25 cellular contexts compared by ENCODE assay signal in the genomic region with DNA sequence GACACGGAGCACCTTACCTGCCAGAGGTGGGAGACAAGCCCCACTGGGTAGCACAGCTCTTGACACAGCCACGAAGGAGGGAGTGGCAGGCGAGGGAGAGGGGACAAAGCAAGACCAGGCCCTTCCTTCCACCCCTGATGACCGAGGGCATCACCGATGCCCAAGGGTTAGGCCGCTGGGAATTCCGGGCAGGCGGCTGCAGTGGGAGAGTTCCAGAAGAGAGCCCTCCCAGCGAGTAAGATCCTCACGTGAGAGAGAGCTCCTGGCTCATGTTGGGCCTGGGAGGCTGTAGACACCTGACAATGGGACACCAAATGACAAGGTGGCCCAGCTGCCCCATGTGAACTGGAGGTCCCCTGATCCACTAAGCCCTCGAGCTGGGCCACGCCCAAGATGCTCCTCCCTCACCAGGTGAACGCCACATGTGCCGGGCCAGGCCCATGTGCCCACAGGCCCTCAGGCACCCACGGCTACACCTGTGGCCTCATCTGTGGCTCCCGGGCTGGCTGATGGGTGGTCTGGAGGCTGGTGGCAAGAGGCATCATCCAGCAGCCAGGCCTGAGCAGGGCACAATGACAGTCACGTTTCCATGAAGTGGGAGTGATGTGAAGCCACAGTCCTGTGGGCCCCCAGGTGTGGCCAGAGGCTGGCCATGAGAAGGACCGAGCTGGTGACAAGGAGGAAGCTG. TPM values are rescaled to one million over a fixed set of nuclear protein-coding genes. Genes with fewer than 3 reads are reported as not detected.
DNase-seq lines count a peak whose midpoint lies in the region; ATAC-seq and TF ChIP-seq lines count a peak whose summit lies in the region.
"Had no signal": no experiment of that assay in that cellular context is flagged by ENCODE, and none has a peak within 500 bp of the region (broad histone marks: within the 10 kb centered on the region; RNA-seq: fewer than 3 reads in every experiment).

No MANE protein-coding gene starts in this region.

- ATAC-seq in Right ventricle myocardium inferior (no peak), Right ventricle myocardium superior (ENCODE audit: poor library complexity) (no peak), RWPE2 (ENCODE audit: low read depth) (no peak), upper lobe of right lung (no peak)
- ATAC-seq: activated T-cell treated with anti-CD3 and anti-CD28 coated beads, Interleukin-2, amount 50 U/mL, for 4 hours; CD8-positive, alpha-beta T cell; left ventricle myocardium superior; T-cell had no signal

- H3K27me3 ChIP-seq in RWPE2 (ENCODE audit: insufficient read depth, poor library complexity, severe bottlenecking) (peaks cover 56% of the 10 kb centered on the region), upper lobe of right lung (peaks cover 30% of the 10 kb centered on the region)
- H3K27me3 ChIP-seq: uterus had no signal

- DNase-seq in Right ventricle myocardium inferior (ENCODE audit: missing footprints) (peak; percentile 42), Right ventricle myocardium superior (no peak), RWPE2 (ENCODE audit: low spot score) (peak; percentile 66), mesenteric fat pad (ENCODE audit: low spot score) (peak; percentile 81), upper lobe of right lung (peak; percentile 57), pons (ENCODE audit: low spot score) (no peak), HuH-7.5 (ENCODE audit: low spot score) (no peak)
- DNase-seq: ACHN; activated naive CD4-positive, alpha-beta T cell treated with Interleukin-2 at 50 U/mL for 16 hours; activated T-cell treated with anti-CD3 and anti-CD28 coated beads, Interleukin-2, amount 50 U/mL, for 4 hours; amygdala; CD8-positive, alpha-beta T cell; effector CD4-positive, alpha-beta T cell; EL; GOT3; hypothalamus; left ventricle myocardium superior; NCI-H2107; stimulated activated naive CD4-positive, alpha-beta T cell; T-cell had no signal

- H3K27ac ChIP-seq in RWPE2 (ENCODE audit: poor library complexity, severe bottlenecking) (no peak overlapping the region), upper lobe of right lung (no peak overlapping the region)
- H3K27ac ChIP-seq: neutrophil, SJSA1, uterus had no signal

- no peaks in the 10 kb centered on the region for H3K9me3 ChIP-seq in RWPE2 (ENCODE audit: severe bottlenecking)
- no peaks in the 10 kb centered on the region for H3K9me3 ChIP-seq in upper lobe of right lung
- H3K9me3 ChIP-seq: neutrophil, SJSA1, uterus had no signal

- H3K4me3 ChIP-seq in RWPE2 (ENCODE audit: severe bottlenecking) (no peak overlapping the region), upper lobe of right lung (no peak overlapping the region)
- H3K4me3 ChIP-seq: SJSA1, uterus had no signal

- H3K4me1 ChIP-seq in RWPE2 (ENCODE audit: insufficient read depth, poor library complexity, severe bottlenecking) (no peaks in the 10 kb centered on the region), upper lobe of right lung (no peaks in the 10 kb centered on the region)
- H3K4me1 ChIP-seq: SJSA1, uterus had no signal

- TF ChIP-seq CTCF in RWPE2 (IDR thresholded peaks at IDR 0.05; ENCODE audit: poor library complexity, severe bottlenecking) (no peak), upper lobe of right lung (IDR thresholded peaks at IDR 0.05) (no peak)

- intact Hi-C loops in Right ventricle myocardium inferior (cut with DNase I) = no loop called here
- intact Hi-C loops in Right ventricle myocardium superior (cut with DNase I) = no loop called here
- intact Hi-C loops in upper lobe of right lung (cut with DNase I) = no loop called here

- H3K36me3 ChIP-seq in RWPE2 (ENCODE audit: low read depth) = no peaks in the 10 kb centered on the region
- H3K36me3 ChIP-seq in upper lobe of right lung = no peaks in the 10 kb centered on the region
- H3K36me3 ChIP-seq: neutrophil, SJSA1, uterus had no signal

RNA-seq across cellular contexts. Expression of a gene that starts 32.1 kb away (rescaled TPM):
- total RNA-seq in Right ventricle myocardium inferior (40.0 TPM), Right ventricle myocardium superior (42.5 TPM), mesenteric fat pad (25.5 TPM), upper lobe of right lung (0.14 TPM)
- total RNA-seq: activated T-cell treated with anti-CD3 and anti-CD28 coated beads, Interleukin-2, amount 50 U/mL, for 4 hours; B cell; CD8-positive, alpha-beta T cell; SJSA1; T-cell had no signal

RNA-seq across cellular contexts. Expression of a gene that starts 57.1 kb away (rescaled TPM):
- total RNA-seq in Right ventricle myocardium inferior = not detected
- not detected for total RNA-seq in Right ventricle myocardium superior
- total RNA-seq in mesenteric fat pad = not detected
- not detected for total RNA-seq in upper lobe of right lung
- total RNA-seq: activated T-cell treated with anti-CD3 and anti-CD28 coated beads, Interleukin-2, amount 50 U/mL, for 4 hours; B cell; CD8-positive, alpha-beta T cell; left ventricle myocardium superior; myocyte; SJSA1; T-cell had no signal

Comparison
In these comparisons a context has a peak if more than half of its experiments do, and no peak if none do; other contexts are left out.
1. DNase-seq: peak in Right ventricle myocardium inferior (single experiment), RWPE2 (single experiment), mesenteric fat pad (single experiment) and upper lobe of right lung (single experiment); none in Right ventricle myocardium superior (single experiment), pons (single experiment) and HuH-7.5 (single experiment).
2. RNA of a gene that starts 32.1 kb away (total RNA-seq): 42.5 TPM in Right ventricle myocardium superior (single experiment), 40.0 TPM in Right ventricle myocardium inferior (single experiment) and 25.5 TPM in mesenteric fat pad (single experiment); 0.14 TPM in upper lobe of right lung (single experiment); every median in the first group is over 10 times any median in the second.